Comparison of ENCODE assay signal across 13 cellular contexts in genomic region chr10:104424719-104425118, GRCh38.
DNase-seq lines count a peak whose midpoint lies in the region; ATAC-seq, FAIRE-seq and TF ChIP-seq lines count a peak whose summit lies in the region.
"Had no signal": no experiment of that assay in that cellular context is flagged by ENCODE, and none has a peak within 500 bp of the region (broad histone marks: within the 10 kb centered on the region; RNA-seq: fewer than 3 reads in every experiment).

No MANE protein-coding gene starts in this region.

- no peak overlapping the region for H3K27ac ChIP-seq in spleen
- H3K27ac ChIP-seq: KMS-11, Peyer's patch, prostate gland had no signal

- no peak for TF ChIP-seq CTCF in GM20000 (IDR thresholded peaks at IDR 0.05; ENCODE audit: extremely low read depth, missing control alignments)
- TF ChIP-seq CTCF in spleen (IDR thresholded peaks at IDR 0.05 in 8 of 11, conservative IDR thresholded peaks at IDR 0.05 in 3 of 11): no peak

- no peak overlapping the region for H3K27ac Mint-ChIP-seq in activated T-helper 17 cell treated with anti-CD3 and anti-CD28 coated beads, Interleukin-2, amount 50 U/mL, for 72 hours
- no peak overlapping the region for H3K27ac Mint-ChIP-seq in activated CD4-positive, alpha-beta T cell treated with anti-CD3 and anti-CD28 coated beads, Interleukin-2, amount 10 ng/mL, durations not matched to agents 7 days and 5 days

- POLR2A ChIA-PET in activated CD4-positive, alpha-beta T cell treated with anti-CD3 and anti-CD28 coated beads, Interleukin-2, amount 10 ng/mL, durations not matched to agents 7 days and 5 days (lab: Charles Lee): no interaction called here

- no peaks in the 10 kb centered on the region for H3K9me3 Mint-ChIP-seq in activated T-helper 17 cell treated with anti-CD3 and anti-CD28 coated beads, Interleukin-2, amount 50 U/mL, for 72 hours
- H3K9me3 Mint-ChIP-seq in activated CD4-positive, alpha-beta T cell treated with anti-CD3 and anti-CD28 coated beads, Interleukin-2, amount 10 ng/mL, durations not matched to agents 7 days and 5 days: no peaks in the 10 kb centered on the region

- H3K9me3 ChIP-seq in spleen: no peaks in the 10 kb centered on the region
- H3K9me3 ChIP-seq: Peyer's patch, prostate gland had no signal

- peak; percentile 75 for FAIRE-seq in GM18507 (lab: Jason Lieb, UNC)
- FAIRE-seq: islet of Langerhans had no signal

- CTCF ChIA-PET in activated CD4-positive, alpha-beta T cell treated with anti-CD3 and anti-CD28 coated beads, Interleukin-2, amount 10 ng/mL, durations not matched to agents 7 days and 5 days (lab: Charles Lee): interaction anchor here (1.0 kb wide), 1 partner anchor 13 kb away, joined by 3 read pairs; no protein-coding TSS in a partner anchor

- ATAC-seq in HG03064 (IDR thresholded peaks at IDR 0.05; ENCODE audit: low read depth, unreplicated experiment): peak; percentile 97
- peak; percentile 84 for ATAC-seq in activated T-helper 17 cell treated with anti-CD3 and anti-CD28 coated beads, Interleukin-2, amount 50 U/mL, for 72 hours (replicated peaks)

- H3K27me3 Mint-ChIP-seq in activated T-helper 17 cell treated with anti-CD3 and anti-CD28 coated beads, Interleukin-2, amount 50 U/mL, for 72 hours: no peaks in the 10 kb centered on the region
- no peaks in the 10 kb centered on the region for H3K27me3 Mint-ChIP-seq in activated CD4-positive, alpha-beta T cell treated with anti-CD3 and anti-CD28 coated beads, Interleukin-2, amount 10 ng/mL, durations not matched to agents 7 days and 5 days

- no peaks in the 10 kb centered on the region for H3K4me1 Mint-ChIP-seq in activated T-helper 17 cell treated with anti-CD3 and anti-CD28 coated beads, Interleukin-2, amount 50 U/mL, for 72 hours
- H3K4me1 Mint-ChIP-seq in activated CD4-positive, alpha-beta T cell treated with anti-CD3 and anti-CD28 coated beads, Interleukin-2, amount 10 ng/mL, durations not matched to agents 7 days and 5 days: peaks cover 9% of the 10 kb centered on the region

- no peaks in the 10 kb centered on the region for H3K27me3 ChIP-seq in spleen (replicated peaks in 1 of 7)
- H3K27me3 ChIP-seq: Peyer's patch had no signal

- no peaks in the 10 kb centered on the region for H3K4me1 ChIP-seq in spleen
- H3K4me1 ChIP-seq: Peyer's patch, prostate gland had no signal

- no peaks in the 10 kb centered on the region for H3K36me3 Mint-ChIP-seq in activated T-helper 17 cell treated with anti-CD3 and anti-CD28 coated beads, Interleukin-2, amount 50 U/mL, for 72 hours (ENCODE audit: low read depth)
- H3K36me3 Mint-ChIP-seq in activated CD4-positive, alpha-beta T cell treated with anti-CD3 and anti-CD28 coated beads, Interleukin-2, amount 10 ng/mL, durations not matched to agents 7 days and 5 days (ENCODE audit: low read depth): no peaks in the 10 kb centered on the region

- DNase-seq in GM18507 (ENCODE audit: extremely low spot score, insufficient read length, low read depth) (peak; percentile 23), GM20000 (ENCODE audit: low spot score) (peak; percentile 5), AML-193 (lab: John Stamatoyannopoulos, UW) (no peak), spleen (no peak), HK-2 (ENCODE audit: unreplicated experiment) (no peak)
- DNase-seq in activated CD4-positive, alpha-beta T cell treated with anti-CD3 and anti-CD28 coated beads, Interleukin-2, amount 10 ng/mL, durations not matched to agents 7 days and 5 days: no peak
- DNase-seq: dermis blood vessel endothelial cell, Peyer's patch had no signal

- WGBS in spleen, 5 donors: 44 to 78% (median 66%) methylated on average over 1 of the region's 1 CpG

- intact Hi-C loops in spleen (cut with DNase I; ENCODE audit: low total_unique reads): no loop called here

- no peak for TF ChIP-seq POLR2A in spleen (IDR thresholded peaks at IDR 0.05)

- H3K4me3 ChIP-seq in spleen: no peak overlapping the region
- H3K4me3 ChIP-seq: Peyer's patch, prostate gland had no signal

- no peak overlapping the region for H3K4me3 Mint-ChIP-seq in activated T-helper 17 cell treated with anti-CD3 and anti-CD28 coated beads, Interleukin-2, amount 50 U/mL, for 72 hours
- no peak overlapping the region for H3K4me3 Mint-ChIP-seq in activated CD4-positive, alpha-beta T cell treated with anti-CD3 and anti-CD28 coated beads, Interleukin-2, amount 10 ng/mL, durations not matched to agents 7 days and 5 days

- H3K36me3 ChIP-seq in spleen: no peaks in the 10 kb centered on the region
- H3K36me3 ChIP-seq: Peyer's patch, prostate gland had no signal

Comparison
In these comparisons a context has a peak if more than half of its experiments do, and no peak if none do; other contexts are left out.
1. DNase-seq: peak in GM18507 (single experiment) and GM20000 (single experiment); none in AML-193 (0 of 2), spleen (single experiment), HK-2 (single experiment) and activated CD4-positive, alpha-beta T cell treated with anti-CD3 and anti-CD28 coated beads, Interleukin-2, amount 10 ng/mL, durations not matched to agents 7 days and 5 days (single experiment).